1 cellular context compared by ENCODE assay signal in the genomic region with DNA sequence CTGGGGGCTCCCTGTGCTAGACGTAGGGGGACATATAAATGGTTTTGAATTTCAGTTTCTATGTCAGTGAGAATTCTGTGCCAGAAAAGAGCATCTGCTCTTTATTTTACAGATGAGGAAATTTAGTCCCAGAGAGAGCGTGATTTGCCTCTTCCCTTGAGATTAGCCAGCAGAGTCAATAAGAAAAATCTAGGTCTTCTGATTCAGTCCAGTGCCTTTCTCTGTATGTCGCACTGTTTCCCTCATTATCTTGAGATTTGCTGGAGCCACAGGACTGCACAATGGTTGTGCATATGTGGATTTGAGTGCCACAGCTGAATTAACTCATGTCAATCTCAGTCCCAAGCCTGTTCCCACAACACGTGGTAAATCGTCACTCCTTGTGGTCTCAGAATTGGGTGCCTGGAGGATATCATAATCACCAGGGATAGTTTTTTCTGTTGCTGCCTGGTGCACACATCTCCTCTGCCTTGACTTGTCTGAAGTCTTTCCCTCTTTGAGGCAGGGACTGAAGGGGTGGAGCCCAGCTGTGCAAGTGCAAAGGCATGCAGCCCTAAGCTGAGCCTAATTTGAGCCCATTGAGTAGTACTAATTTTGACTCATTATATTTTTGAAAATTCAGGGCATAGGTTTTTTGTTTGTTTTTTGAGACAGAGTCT.
TF ChIP-seq lines count a peak whose summit lies in the region.

No MANE protein-coding gene starts in this region.

TF ChIP-seq in IMR-90, 13 proteins besides CTCF, POLR2A, EP300 and RAD21:
- no peak for TF ChIP-seq NFE2L2 (IDR thresholded peaks at IDR 0.05; ENCODE audit: low read depth, low read length)
- TF ChIP-seq RFX5 (IDR thresholded peaks at IDR 0.05; ENCODE audit: low read depth, low read length) = no peak
- no peak for TF ChIP-seq CEBPB (IDR thresholded peaks at IDR 0.05; ENCODE audit: low read depth, low read length)
- TF ChIP-seq RCOR1 (IDR thresholded peaks at IDR 0.05; ENCODE audit: insufficient replicate concordance, low read length) = no peak
- TF ChIP-seq, protein P1, sequence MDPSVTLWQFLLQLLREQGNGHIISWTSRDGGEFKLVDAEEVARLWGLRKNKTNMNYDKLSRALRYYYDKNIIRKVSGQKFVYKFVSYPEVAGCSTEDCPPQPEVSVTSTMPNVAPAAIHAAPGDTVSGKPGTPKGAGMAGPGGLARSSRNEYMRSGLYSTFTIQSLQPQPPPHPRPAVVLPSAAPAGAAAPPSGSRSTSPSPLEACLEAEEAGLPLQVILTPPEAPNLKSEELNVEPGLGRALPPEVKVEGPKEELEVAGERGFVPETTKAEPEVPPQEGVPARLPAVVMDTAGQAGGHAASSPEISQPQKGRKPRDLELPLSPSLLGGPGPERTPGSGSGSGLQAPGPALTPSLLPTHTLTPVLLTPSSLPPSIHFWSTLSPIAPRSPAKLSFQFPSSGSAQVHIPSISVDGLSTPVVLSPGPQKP (IDR thresholded peaks at IDR 0.05; ENCODE audit: borderline replicate concordance, low read depth, low read length) = no peak
- no peak for TF ChIP-seq MAFK (IDR thresholded peaks at IDR 0.05; ENCODE audit: low read depth, low read length)
- no peak for TF ChIP-seq CHD1 (IDR thresholded peaks at IDR 0.05; ENCODE audit: low read depth, low read length)
- no peak for TF ChIP-seq FOS (IDR thresholded peaks at IDR 0.05; ENCODE audit: low read depth, low read length)
- no peak for TF ChIP-seq MXI1 (IDR thresholded peaks at IDR 0.05; ENCODE audit: borderline replicate concordance, low read depth, low read length)
- TF ChIP-seq MAZ (IDR thresholded peaks at IDR 0.05; ENCODE audit: borderline replicate concordance, low read depth, low read length) = no peak
- TF ChIP-seq BHLHE40 (IDR thresholded peaks at IDR 0.05; ENCODE audit: low read depth, low read length) = no peak
- TF ChIP-seq SMC3 (IDR thresholded peaks at IDR 0.05; ENCODE audit: low read depth, low read length) = no peak
